Comparison of ENCODE assay signal across 10 cellular contexts in the genomic region with DNA sequence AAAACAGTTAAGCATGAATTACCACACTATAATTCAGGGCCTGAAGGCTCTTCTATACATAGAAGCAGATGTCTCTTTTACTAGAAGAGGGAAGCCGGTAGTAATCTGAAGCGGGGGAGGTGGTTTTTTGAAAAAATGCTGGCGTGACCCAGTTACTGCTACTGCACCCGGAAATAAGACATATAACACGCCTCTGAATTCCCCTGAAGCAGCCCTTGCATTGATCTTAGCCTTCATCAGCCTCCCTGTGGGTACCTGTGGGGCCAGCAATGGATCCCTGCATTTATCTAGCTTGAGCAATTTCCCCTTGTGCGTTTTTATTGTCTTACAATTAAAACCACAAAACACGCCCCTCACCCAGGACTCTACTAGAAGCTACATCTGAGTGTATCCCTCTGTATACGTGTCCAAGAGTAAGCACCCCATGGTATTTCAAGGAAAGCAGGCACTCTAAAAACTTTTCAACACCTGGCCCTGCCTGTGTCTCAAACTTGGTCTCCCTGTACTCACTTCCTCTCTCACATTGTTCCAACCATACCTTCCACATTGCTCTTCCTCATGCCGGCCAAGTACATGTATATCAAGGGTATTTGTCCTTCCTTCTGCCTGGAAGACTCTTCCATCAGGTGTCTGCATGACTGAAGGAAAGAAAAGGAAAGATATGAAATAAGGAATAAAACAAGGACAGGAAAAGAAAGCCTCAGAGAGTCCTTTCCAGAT.
DNase-seq lines count a peak whose midpoint lies in the region; ATAC-seq, FAIRE-seq and TF ChIP-seq lines count a peak whose summit lies in the region.
"Had no signal": no experiment of that assay in that cellular context is flagged by ENCODE, and none has a peak within 500 bp of the region (broad histone marks: within the 10 kb centered on the region; RNA-seq: fewer than 3 reads in every experiment).

No MANE protein-coding gene starts in this region.

- no peak for TF ChIP-seq POLR2A in GM12892 (IDR thresholded peaks at IDR 0.05; ENCODE audit: low read depth, low read length)

- H3K9me3 ChIP-seq in left lung, result peaks cover 0 to 3% of the 10 kb centered on the region in 2 donors
- H3K9me3 ChIP-seq: upper lobe of left lung had no signal

- no peak overlapping the region for H3K4me3 ChIP-seq in left lung
- H3K4me3 ChIP-seq: upper lobe of left lung had no signal

- H3K27me3 Mint-ChIP-seq in T-helper 1 cell treated with Interleukin-12 subunit alpha and Interleukin-12 subunit beta and Interleukin-4 antibody, amounts not matched to agents 30 μg/mL and 1 μg/mL, for 36 hours (ENCODE audit: low read depth), result no peaks in the 10 kb centered on the region
- H3K27me3 Mint-ChIP-seq in activated naive CD4-positive, alpha-beta T cell treated with anti-CD3 and anti-CD28 coated beads, Interleukin-2, amount 50 U/mL, for 24 hours, result no peaks in the 10 kb centered on the region
- no peaks in the 10 kb centered on the region for H3K27me3 Mint-ChIP-seq in progenitor cell of endocrine pancreas

- H3K27ac ChIP-seq in left lung, result no peak overlapping the region
- H3K27ac ChIP-seq: upper lobe of left lung had no signal

- ATAC-seq in GM18907 (IDR thresholded peaks at IDR 0.05; ENCODE audit: unreplicated experiment), result peak; percentile 39
- no peak for ATAC-seq in left lung

- DNase-seq in stimulated activated CD4-positive, alpha-beta T cell treated with anti-CD3 and anti-CD28 coated beads, TNF-alpha, amount 100 ng/mL, for 4 hours (ENCODE audit: low read depth in 3 of 3), result peak in 2 of 3 experiments; percentile 2 to 28
- DNase-seq in GM12892 (ENCODE audit: insufficient read length), result no peak
- DNase-seq in left lung, result no peak
- DNase-seq in progenitor cell of endocrine pancreas (ENCODE audit: low spot score, unreplicated experiment), result no peak
- no peak for DNase-seq in DMS114 treated with DMSO at 0.1 percent for 48 hours (lab: John Stamatoyannopoulos, UW; ENCODE audit: unreplicated experiment)
- DNase-seq: upper lobe of left lung had no signal

- H3K36me3 Mint-ChIP-seq in T-helper 1 cell treated with Interleukin-12 subunit alpha and Interleukin-12 subunit beta and Interleukin-4 antibody, amounts not matched to agents 30 μg/mL and 1 μg/mL, for 36 hours (ENCODE audit: low read depth), result peaks cover 7% of the 10 kb centered on the region
- H3K36me3 Mint-ChIP-seq in activated naive CD4-positive, alpha-beta T cell treated with anti-CD3 and anti-CD28 coated beads, Interleukin-2, amount 50 U/mL, for 24 hours, result peaks cover 1% of the 10 kb centered on the region
- H3K36me3 Mint-ChIP-seq in progenitor cell of endocrine pancreas (ENCODE audit: insufficient read depth), result no peaks in the 10 kb centered on the region

- no peak for FAIRE-seq in GM12892 (lab: Jason Lieb, UNC)
- FAIRE-seq: RCC 7860 had no signal

- peak overlapping the region; percentile 81 for H3K27ac Mint-ChIP-seq in T-helper 1 cell treated with Interleukin-12 subunit alpha and Interleukin-12 subunit beta and Interleukin-4 antibody, amounts not matched to agents 30 μg/mL and 1 μg/mL, for 36 hours
- H3K27ac Mint-ChIP-seq in activated naive CD4-positive, alpha-beta T cell treated with anti-CD3 and anti-CD28 coated beads, Interleukin-2, amount 50 U/mL, for 24 hours, result peak overlapping the region; percentile 38
- H3K27ac Mint-ChIP-seq in progenitor cell of endocrine pancreas, result no peak overlapping the region

- H3K4me3 Mint-ChIP-seq in T-helper 1 cell treated with Interleukin-12 subunit alpha and Interleukin-12 subunit beta and Interleukin-4 antibody, amounts not matched to agents 30 μg/mL and 1 μg/mL, for 36 hours, result peak overlapping the region; percentile 33
- H3K4me3 Mint-ChIP-seq in activated naive CD4-positive, alpha-beta T cell treated with anti-CD3 and anti-CD28 coated beads, Interleukin-2, amount 50 U/mL, for 24 hours, result peak overlapping the region; percentile 5
- H3K4me3 Mint-ChIP-seq in progenitor cell of endocrine pancreas (ENCODE audit: low read depth), result no peak overlapping the region

- H3K4me1 ChIP-seq in left lung, result no peaks in the 10 kb centered on the region
- H3K4me1 ChIP-seq: upper lobe of left lung had no signal

- H3K36me3 ChIP-seq in left lung, result no peaks in the 10 kb centered on the region
- H3K36me3 ChIP-seq: upper lobe of left lung had no signal

- peaks cover 11% of the 10 kb centered on the region for H3K9me3 Mint-ChIP-seq in T-helper 1 cell treated with Interleukin-12 subunit alpha and Interleukin-12 subunit beta and Interleukin-4 antibody, amounts not matched to agents 30 μg/mL and 1 μg/mL, for 36 hours
- H3K9me3 Mint-ChIP-seq in activated naive CD4-positive, alpha-beta T cell treated with anti-CD3 and anti-CD28 coated beads, Interleukin-2, amount 50 U/mL, for 24 hours, result peaks cover 10% of the 10 kb centered on the region
- H3K9me3 Mint-ChIP-seq in progenitor cell of endocrine pancreas (ENCODE audit: low read depth), result peaks cover 12% of the 10 kb centered on the region

- intact Hi-C loops in left lung (cut with DNase I), result no loop called here

- H3K4me1 Mint-ChIP-seq in T-helper 1 cell treated with Interleukin-12 subunit alpha and Interleukin-12 subunit beta and Interleukin-4 antibody, amounts not matched to agents 30 μg/mL and 1 μg/mL, for 36 hours (ENCODE audit: low read depth), result peaks cover 14% of the 10 kb centered on the region
- H3K4me1 Mint-ChIP-seq in activated naive CD4-positive, alpha-beta T cell treated with anti-CD3 and anti-CD28 coated beads, Interleukin-2, amount 50 U/mL, for 24 hours, result peaks cover 12% of the 10 kb centered on the region
- no peaks in the 10 kb centered on the region for H3K4me1 Mint-ChIP-seq in progenitor cell of endocrine pancreas (ENCODE audit: low read depth)

- TF ChIP-seq CTCF in left lung (IDR thresholded peaks at IDR 0.05) (no peak), progenitor cell of endocrine pancreas (IDR thresholded peaks at IDR 0.05; ENCODE audit: unreplicated experiment) (no peak)

- no peaks in the 10 kb centered on the region for H3K27me3 ChIP-seq in left lung
- H3K27me3 ChIP-seq: upper lobe of left lung had no signal

Comparison
In these comparisons a context has a peak if more than half of its experiments do, and no peak if none do; other contexts are left out.
1. DNase-seq: peak in stimulated activated CD4-positive, alpha-beta T cell treated with anti-CD3 and anti-CD28 coated beads, TNF-alpha, amount 100 ng/mL, for 4 hours (2 of 3); none in GM12892 (single experiment), left lung (0 of 2), progenitor cell of endocrine pancreas (single experiment) and DMS114 treated with DMSO at 0.1 percent for 48 hours (single experiment).